ENCODE assay signal across 9 cellular contexts in genomic region chr18:12264854-12265253, GRCh38. TPM values are rescaled to one million over a fixed set of nuclear protein-coding genes. Genes with fewer than 3 reads are reported as not detected.
"Had no signal": no experiment of that assay in that cellular context is flagged by ENCODE, and none has a peak within 500 bp of the region (broad histone marks: within the 10 kb centered on the region; RNA-seq: fewer than 3 reads in every experiment).

No MANE protein-coding gene starts in this region.

- ATAC-seq: HepG2 had no signal

- H3K9me3 Mint-ChIP-seq: IgD-negative memory B cell had no signal

- H2AFZ ChIP-seq: GM23248 had no signal

- H3K4me3 ChIP-seq: GM23248 had no signal

- H3K4me1 Mint-ChIP-seq: IgD-negative memory B cell had no signal

- H3K27ac ChIP-seq: GM23248, HL-60 had no signal

- DNase-seq: GM23248, GOT3, H7, HCEC 1CT had no signal

- H3K36me3 Mint-ChIP-seq: IgD-negative memory B cell had no signal

- H3K27ac Mint-ChIP-seq: IgD-negative memory B cell had no signal

- H3K4me3 Mint-ChIP-seq: IgD-negative memory B cell had no signal

- H3K9ac ChIP-seq: GM23248 had no signal

- FAIRE-seq: HepG2 had no signal

RNA-seq across cellular contexts. Expression of gene CIDEA, which starts 10.7 kb away (rescaled TPM):
- total RNA-seq: GM23248, H4, H7, HepG2, HT1080 had no signal
- polyA plus RNA-seq: GM23248, HepG2, IgD-negative memory B cell had no signal
